Comparison of ENCODE assay signal across 8 cellular contexts in genomic region chr22:25419247-25420113, GRCh38.
DNase-seq lines count a peak whose midpoint lies in the region; ATAC-seq, FAIRE-seq and TF ChIP-seq lines count a peak whose summit lies in the region.

No MANE protein-coding gene starts in this region.

- H3K4me2 ChIP-seq in DOHH2 (ENCODE audit: low read length) = peak overlapping the region; percentile 81
- H3K4me2 ChIP-seq in neural progenitor cell = peak overlapping the region; percentile 45

- no peaks in the 10 kb centered on the region for H4K20me1 ChIP-seq in DOHH2 (ENCODE audit: control insufficient read depth, insufficient read depth, low read depth, low read length)
- no peaks in the 10 kb centered on the region for H4K20me1 ChIP-seq in neural progenitor cell (ENCODE audit: low read depth)

- H3K27me3 Mint-ChIP-seq in neural progenitor cell (ENCODE audit: insufficient read depth, low read depth) = peaks cover 48% of the 10 kb centered on the region

- DNase-seq in NCI-H345 (lab: John Stamatoyannopoulos, UW) (peak; percentile 68), neural progenitor cell (ENCODE audit: low spot score) (no peak), kidney glomerular epithelial cell (lab: John Stamatoyannopoulos, UW) (no peak), RCC 7860 (ENCODE audit: low spot score) (no peak)

- peak overlapping the region; percentile 33 for H3K4me3 Mint-ChIP-seq in neural progenitor cell

- no peak for FAIRE-seq in RCC 7860 (lab: Jason Lieb, UNC)

- no peaks in the 10 kb centered on the region for H3K9me2 ChIP-seq in DOHH2 (replicated peaks; ENCODE audit: control insufficient read depth, low read length)

- H3K9me3 Mint-ChIP-seq in neural progenitor cell = peaks cover 4% of the 10 kb centered on the region

- H3K4me3 ChIP-seq in DOHH2 (ENCODE audit: low read length) (peak overlapping the region; percentile 67), duodenal mucosa (ENCODE audit: low read depth in 1 of 2, low read length in 2 of 2) (peak overlapping the region; percentile 37 to 55), neural progenitor cell (no peak overlapping the region)

- H3K9ac ChIP-seq in duodenal mucosa (ENCODE audit: low read depth in 1 of 2, low read length in 2 of 2) (no peak overlapping the region), neural progenitor cell (no peak overlapping the region)

- H3F3A ChIP-seq in DOHH2 (ENCODE audit: control insufficient read depth, insufficient read depth) = no peaks in the 10 kb centered on the region
- peaks cover 20% of the 10 kb centered on the region for H3F3A ChIP-seq in neural progenitor cell (ENCODE audit: low read depth)

- H3K36me3 ChIP-seq in DOHH2 (ENCODE audit: control insufficient read depth, low read length) = no peaks in the 10 kb centered on the region
- H3K36me3 ChIP-seq in duodenal mucosa (ENCODE audit: control insufficient read depth in 1 of 2, insufficient read depth in 2 of 2, low read length in 2 of 2) = no peaks in the 10 kb centered on the region
- H3K36me3 ChIP-seq in neural progenitor cell = no peaks in the 10 kb centered on the region

- TF ChIP-seq CTCF in DOHH2 (IDR thresholded peaks at IDR 0.05; ENCODE audit: low read depth, low read length, poor library complexity, severe bottlenecking) (no peak), neural progenitor cell (IDR thresholded peaks at IDR 0.05) (no peak)

- no peaks in the 10 kb centered on the region for H3K9me3 ChIP-seq in DOHH2 (ENCODE audit: control insufficient read depth, insufficient read depth, low read length)
- H3K9me3 ChIP-seq in duodenal mucosa (ENCODE audit: control insufficient read depth in 1 of 2, low read length in 2 of 2) = no peaks in the 10 kb centered on the region
- no peaks in the 10 kb centered on the region for H3K9me3 ChIP-seq in neural progenitor cell (ENCODE audit: low read depth)

- H3K4me1 ChIP-seq in DOHH2 (ENCODE audit: control insufficient read depth, low read length) (peaks cover 25% of the 10 kb centered on the region), duodenal mucosa (ENCODE audit: control insufficient read depth in 1 of 2, insufficient read depth in 2 of 2, low read length in 2 of 2) (peaks cover 9 to 20% of the 10 kb centered on the region in 2 donors), neural progenitor cell (peaks cover 16% of the 10 kb centered on the region)

- no peak overlapping the region for H3K27ac Mint-ChIP-seq in neural progenitor cell

- ATAC-seq in HG02798 (IDR thresholded peaks at IDR 0.05; ENCODE audit: poor library complexity, unreplicated experiment) (no peak), HG03460 (IDR thresholded peaks at IDR 0.05; ENCODE audit: unreplicated experiment) (no peak)

- peaks cover 16% of the 10 kb centered on the region for H3K4me1 Mint-ChIP-seq in neural progenitor cell

- no peaks in the 10 kb centered on the region for H3K36me3 Mint-ChIP-seq in neural progenitor cell

- peak overlapping the region; percentile 17 for H2AFZ ChIP-seq in neural progenitor cell (replicated peaks)

- H3K79me2 ChIP-seq in DOHH2 (ENCODE audit: control insufficient read depth, low read length) (no peaks in the 10 kb centered on the region), neural progenitor cell (ENCODE audit: low read depth) (no peaks in the 10 kb centered on the region)

- H3K27me3 ChIP-seq in DOHH2 (ENCODE audit: control insufficient read depth, low read length) = peaks cover 35% of the 10 kb centered on the region
- peaks cover 15% of the 10 kb centered on the region in 2 donors for H3K27me3 ChIP-seq in duodenal mucosa (ENCODE audit: control insufficient read depth in 1 of 2, insufficient read depth in 2 of 2, low read length in 2 of 2)
- H3K27me3 ChIP-seq in neural progenitor cell = peaks cover 79% of the 10 kb centered on the region

- H3K27ac ChIP-seq in DOHH2 (ENCODE audit: low read depth, low read length) = no peak overlapping the region
- H3K27ac ChIP-seq in duodenal mucosa (ENCODE audit: low read depth, low read length) = no peak overlapping the region
- no peak overlapping the region for H3K27ac ChIP-seq in neural progenitor cell
